Comparison of ENCODE assay signal across 25 cellular contexts in the genomic region with DNA sequence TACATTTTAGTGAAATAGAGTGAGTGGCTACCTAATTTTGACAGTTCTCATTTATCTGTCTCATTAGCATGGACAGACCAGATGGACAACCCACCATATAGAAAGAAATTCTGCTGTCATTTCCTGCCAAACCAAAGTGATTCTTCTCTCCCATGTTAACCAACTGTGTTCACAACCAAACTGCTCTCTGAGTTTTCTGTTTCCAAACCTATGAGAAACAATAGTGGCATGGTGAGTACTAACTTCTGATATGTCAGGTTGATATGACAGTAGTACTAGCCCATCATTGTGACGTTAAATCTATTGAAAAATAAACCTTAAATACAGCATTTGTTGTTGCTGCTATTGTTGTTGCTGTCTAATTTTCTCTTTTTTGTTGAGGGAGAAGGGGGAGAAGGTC.
"Had no signal": no experiment of that assay in that cellular context is flagged by ENCODE, and none has a peak within 500 bp of the region (broad histone marks: within the 10 kb centered on the region; RNA-seq: fewer than 3 reads in every experiment).

No MANE protein-coding gene starts in this region.

- H3K4me3 ChIP-seq: breast epithelium, left ventricle myocardium inferior, lung, right lobe of liver, skin epidermis had no signal

- H3K9me3 ChIP-seq: breast epithelium, left ventricle myocardium inferior, neutrophil, right lobe of liver had no signal

- H3K27me3 Mint-ChIP-seq: activated CD8-positive, alpha-beta memory T cell treated with anti-CD3 and anti-CD28 coated beads, Interleukin-2, amount 10 ng/mL, durations not matched to agents 7 days and 5 days; stimulated activated memory B cell treated with anti-CD40 and anti-IgM and Interleukin-4, amounts not matched to agents 10 μg/mL and 1 μg/mL and 100 μg/mL, for 72 hours; stimulated activated naive CD8-positive, alpha-beta T cell treated with anti-CD3 and anti-CD28 coated beads, Interleukin-15, amount 100 ng/mL, for 72 hours had no signal

- H3K9me3 Mint-ChIP-seq: nephron progenitor cell; stimulated activated memory B cell treated with anti-CD40 and anti-IgM and Interleukin-4, amounts not matched to agents 10 μg/mL and 1 μg/mL and 100 μg/mL, for 72 hours; stimulated activated naive CD8-positive, alpha-beta T cell treated with anti-CD3 and anti-CD28 coated beads, Interleukin-15, amount 100 ng/mL, for 72 hours; T-helper 2 cell treated with Interferon-gamma antibody and Interleukin-4, amounts not matched to agents 5 μg/mL and 100 μg/mL, for 36 hours had no signal

- H3K4me1 Mint-ChIP-seq: activated CD4-positive, alpha-beta memory T cell treated with anti-CD3 and anti-CD28 coated beads, Interleukin-2, amount 10 ng/mL, durations not matched to agents 7 days and 5 days; activated CD8-positive, alpha-beta memory T cell treated with anti-CD3 and anti-CD28 coated beads, Interleukin-2, amount 10 ng/mL, durations not matched to agents 7 days and 5 days; nephron progenitor cell; stimulated activated memory B cell treated with anti-CD40 and anti-IgM and Interleukin-4, amounts not matched to agents 10 μg/mL and 1 μg/mL and 100 μg/mL, for 72 hours had no signal

- DNase-seq: activated CD4-positive, alpha-beta memory T cell treated with anti-CD3 and anti-CD28 coated beads, Interleukin-2, amount 10 ng/mL, durations not matched to agents 7 days and 5 days; activated CD4-positive, alpha-beta T cell treated with anti-CD3 and anti-CD28 coated beads for 48 hours; activated CD4-positive, CD25-positive, alpha-beta regulatory T cell; activated CD8-positive, alpha-beta memory T cell treated with anti-CD3 and anti-CD28 coated beads, Interleukin-2, amount 10 ng/mL, durations not matched to agents 7 days and 5 days; activated gamma-delta T cell treated with Interleukin-2 at 50 U/mL for 16 hours; activated naive CD4-positive, alpha-beta T cell treated with anti-CD3 and anti-CD28 coated beads, Interleukin-2, amount 50 U/mL, for 16 hours; dermis blood vessel endothelial cell; effector CD4-positive, alpha-beta T cell; islet precursor cell; left ventricle myocardium inferior; mesendoderm; nephron progenitor cell; right lobe of liver; stimulated activated CD4-positive, alpha-beta T cell treated with anti-CD3 and anti-CD28 coated beads, Interleukin-12 subunit alpha, Interleukin-12 subunit beta, amount 100 ng/mL, for 4 hours; stimulated activated CD4-positive, alpha-beta T cell treated with anti-CD3 and anti-CD28 coated beads, Interleukin-4, amount 100 ng/mL, for 1 hour; stimulated activated naive CD8-positive, alpha-beta T cell treated with anti-CD3 and anti-CD28 coated beads, Interleukin-15, amount 100 ng/mL, for 72 hours; substantia nigra; T-helper 1 cell had no signal

- FAIRE-seq: colon had no signal

- ATAC-seq: activated CD8-positive, alpha-beta memory T cell treated with anti-CD3 and anti-CD28 coated beads, Interleukin-2, amount 10 ng/mL, durations not matched to agents 7 days and 5 days; right lobe of liver; stimulated activated memory B cell treated with anti-CD40 and anti-IgM and Interleukin-4, amounts not matched to agents 10 μg/mL and 1 μg/mL and 100 μg/mL, for 72 hours; stimulated activated naive CD8-positive, alpha-beta T cell treated with anti-CD3 and anti-CD28 coated beads, Interleukin-15, amount 100 ng/mL, for 72 hours had no signal

- H3K36me3 Mint-ChIP-seq: stimulated activated memory B cell treated with anti-CD40 and anti-IgM and Interleukin-4, amounts not matched to agents 10 μg/mL and 1 μg/mL and 100 μg/mL, for 72 hours had no signal

- H3K27ac ChIP-seq: breast epithelium, left ventricle myocardium inferior, neutrophil, right lobe of liver, skin epidermis had no signal

- H3K4me3 Mint-ChIP-seq: activated CD4-positive, alpha-beta memory T cell treated with anti-CD3 and anti-CD28 coated beads, Interleukin-2, amount 10 ng/mL, durations not matched to agents 7 days and 5 days; activated CD8-positive, alpha-beta memory T cell treated with anti-CD3 and anti-CD28 coated beads, Interleukin-2, amount 10 ng/mL, durations not matched to agents 7 days and 5 days; nephron progenitor cell; stimulated activated memory B cell treated with anti-CD40 and anti-IgM and Interleukin-4, amounts not matched to agents 10 μg/mL and 1 μg/mL and 100 μg/mL, for 72 hours; stimulated activated naive CD8-positive, alpha-beta T cell treated with anti-CD3 and anti-CD28 coated beads, Interleukin-15, amount 100 ng/mL, for 72 hours; T-helper 2 cell treated with Interferon-gamma antibody and Interleukin-4, amounts not matched to agents 5 μg/mL and 100 μg/mL, for 36 hours had no signal

- H3K27ac Mint-ChIP-seq: activated CD4-positive, alpha-beta memory T cell treated with anti-CD3 and anti-CD28 coated beads, Interleukin-2, amount 10 ng/mL, durations not matched to agents 7 days and 5 days; activated CD8-positive, alpha-beta memory T cell treated with anti-CD3 and anti-CD28 coated beads, Interleukin-2, amount 10 ng/mL, durations not matched to agents 7 days and 5 days; nephron progenitor cell; stimulated activated memory B cell treated with anti-CD40 and anti-IgM and Interleukin-4, amounts not matched to agents 10 μg/mL and 1 μg/mL and 100 μg/mL, for 72 hours; stimulated activated naive CD8-positive, alpha-beta T cell treated with anti-CD3 and anti-CD28 coated beads, Interleukin-15, amount 100 ng/mL, for 72 hours had no signal

- H3K27me3 ChIP-seq: breast epithelium, neutrophil, right lobe of liver had no signal

- H3K36me3 ChIP-seq: breast epithelium, left ventricle myocardium inferior, neutrophil, right lobe of liver had no signal

- H3K4me1 ChIP-seq: breast epithelium, left ventricle myocardium inferior, right lobe of liver had no signal
